ENCODE assay signal across 33 cellular contexts in the genomic region with DNA sequence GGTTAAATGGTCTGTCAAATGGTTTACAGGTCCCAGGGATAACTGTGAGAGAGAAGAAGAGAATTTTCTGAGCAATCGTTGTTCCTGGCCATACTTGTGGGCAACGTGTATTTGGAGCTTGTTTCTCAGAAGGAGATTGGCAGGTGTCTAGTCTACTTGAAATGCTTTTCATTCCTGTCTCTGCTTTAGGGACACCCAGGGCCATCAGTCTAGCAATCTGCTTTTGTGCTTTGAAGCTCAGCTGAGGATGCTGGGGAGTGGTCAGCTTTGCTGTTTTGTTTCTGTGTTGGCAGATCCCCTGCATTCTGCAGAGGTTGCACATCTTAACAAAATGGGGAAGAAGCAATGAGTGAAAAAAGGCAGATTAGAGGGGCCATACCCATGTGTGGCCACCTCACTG.
"Had no signal": no experiment of that assay in that cellular context is flagged by ENCODE, and none has a peak within 500 bp of the region (broad histone marks: within the 10 kb centered on the region; RNA-seq: fewer than 3 reads in every experiment).

No MANE protein-coding gene starts in this region.

- H3K36me3 ChIP-seq: adrenal gland, cardiac muscle cell had no signal

- FAIRE-seq: bronchial epithelial cell, TTC549 had no signal

- H3K27ac ChIP-seq: adrenal gland, cardiac muscle cell, VCaP had no signal

- H3K9me3 ChIP-seq: adrenal gland had no signal

- DNase-seq: activated B cell treated with CpG ODN at 0.5 μM for 24 hours; activated CD4-positive, alpha-beta memory T cell treated with anti-CD3 and anti-CD28 coated beads for 36 hours; activated CD4-positive, alpha-beta T cell treated with anti-CD3 and anti-CD28 coated beads for 4 hours; activated CD4-positive, alpha-beta T cell treated with anti-CD3 and anti-CD28 coated beads, Interleukin-2, amount 10 ng/mL, durations not matched to agents 24 days and 14 days; activated CD4-positive, alpha-beta T cell treated with anti-CD3 and anti-CD28 coated beads, Interleukin-2, amount 50 U/mL, for 1 hour; activated CD4-positive, alpha-beta T cell treated with anti-CD3 and anti-CD28 coated beads, Interleukin-2, amount 50 U/mL, for 4 hours; activated CD4-positive, CD25-positive, alpha-beta regulatory T cell treated with anti-CD3 and anti-CD28 coated beads, Interleukin-2, amount 50 U/mL, for 72 hours; activated CD8-positive, alpha-beta memory T cell treated with anti-CD3 and anti-CD28 coated beads, Interleukin-2, amount 50 U/mL, for 4 hours; activated CD8-positive, alpha-beta T cell treated with anti-CD3 and anti-CD28 coated beads for 36 hours; activated effector memory CD4-positive, alpha-beta T cell treated with anti-CD3 and anti-CD28 coated beads, Interleukin-2, amount 50 U/mL, for 16 hours; activated gamma-delta T cell treated with Interleukin-2 at 50 U/mL for 16 hours; activated naive CD4-positive, alpha-beta T cell; activated naive CD4-positive, alpha-beta T cell treated with anti-CD3 and anti-CD28 coated beads for 36 hours; activated naive CD4-positive, alpha-beta T cell treated with anti-CD3 and anti-CD28 coated beads, Interleukin-2, amount 50 U/mL, for 16 hours; activated naive CD8-positive, alpha-beta T cell treated with anti-CD3 and anti-CD28 coated beads for 36 hours; activated T-cell treated with anti-CD3 and anti-CD28 coated beads for 4 hours; activated T-cell treated with anti-CD3 and anti-CD28 coated beads, Interleukin-2, amount 50 U/mL, for 1 hour; activated T-cell treated with anti-CD3 and anti-CD28 coated beads, Interleukin-2, amount 50 U/mL, for 4 hours; activated T-cell treated with anti-CD3 and anti-CD28 coated beads, Interleukin-2, amount 50 U/mL, for 72 hours; adrenal gland; amniotic stem cell; aorta; caudate nucleus; cerebellar nuclear complex; T-helper 1 cell; T-helper 2 cell; T-helper 9 cell had no signal

- H3K27me3 ChIP-seq: adrenal gland, cardiac muscle cell had no signal

- H3K4me3 ChIP-seq: adrenal gland, cardiac muscle cell had no signal

- H3K4me1 ChIP-seq: adrenal gland had no signal

- ATAC-seq: activated CD8-positive, alpha-beta T cell treated with anti-CD3 and anti-CD28 coated beads for 36 hours; activated naive CD4-positive, alpha-beta T cell treated with anti-CD3 and anti-CD28 coated beads, Interleukin-2, amount 50 U/mL, for 72 hours; activated T-cell treated with anti-CD3 and anti-CD28 coated beads, Interleukin-2, amount 50 U/mL, for 4 hours; activated T-cell treated with anti-CD3 and anti-CD28 coated beads, Interleukin-2, amount 50 U/mL, for 72 hours; activated T-helper 17 cell treated with anti-CD3 and anti-CD28 coated beads, Interleukin-2, amount 50 U/mL, for 72 hours had no signal
